Comparison of ENCODE assay signal across 10 cellular contexts in genomic region chr13:44305845-44306244, GRCh38.
DNase-seq lines count a peak whose midpoint lies in the region; ATAC-seq and TF ChIP-seq lines count a peak whose summit lies in the region.
"Had no signal": no experiment of that assay in that cellular context is flagged by ENCODE, and none has a peak within 500 bp of the region (broad histone marks: within the 10 kb centered on the region; RNA-seq: fewer than 3 reads in every experiment).

No MANE protein-coding gene starts in this region.

- in situ Hi-C loops in transverse colon (cut with MboI; ENCODE audit: low pct_ligation_motif_present in 1 of 4, low pct_unique_long_range_greater_than_20kb in 1 of 4, low sequenced_read_pairs in 3 of 4), result no loop called here

- H3K4me1 Mint-ChIP-seq in activated T-cell treated with anti-CD3 and anti-CD28 coated beads, Interleukin-2, amount 50 U/mL, for 24 hours (ENCODE audit: low read depth), result peaks cover 53% of the 10 kb centered on the region
- peaks cover 25% of the 10 kb centered on the region for H3K4me1 Mint-ChIP-seq in activated T-cell treated with anti-CD3 and anti-CD28 coated beads, Interleukin-2, amount 50 U/mL, for 4 hours (ENCODE audit: low read depth)
- H3K4me1 Mint-ChIP-seq in activated T-helper 17 cell treated with anti-CD3 and anti-CD28 coated beads, Interleukin-2, amount 50 U/mL, for 72 hours, result peaks cover 5% of the 10 kb centered on the region

- no peak for TF ChIP-seq POLR2A in transverse colon (IDR thresholded peaks at IDR 0.05)

- no peak overlapping the region for H3K4me3 ChIP-seq in transverse colon

- H3K9me3 ChIP-seq in transverse colon, result no peaks in the 10 kb centered on the region

- no peak overlapping the region for H3K4me3 Mint-ChIP-seq in activated T-cell treated with anti-CD3 and anti-CD28 coated beads, Interleukin-2, amount 50 U/mL, for 24 hours
- H3K4me3 Mint-ChIP-seq in activated T-cell treated with anti-CD3 and anti-CD28 coated beads, Interleukin-2, amount 50 U/mL, for 4 hours, result no peak overlapping the region
- H3K4me3 Mint-ChIP-seq in activated T-helper 17 cell treated with anti-CD3 and anti-CD28 coated beads, Interleukin-2, amount 50 U/mL, for 72 hours, result peak overlapping the region; percentile 5
- H3K4me3 Mint-ChIP-seq: B cell had no signal

- peak overlapping the region; percentile 74 to 83 (median 83) for H3K27ac ChIP-seq in transverse colon

- no peaks in the 10 kb centered on the region for H3K27me3 ChIP-seq in transverse colon

- 54 to 56% methylated on average over 5 of the region's 5 CpGs for WGBS in transverse colon (ENCODE audit: low coverage in 1 of 2), 2 donors

- no peaks in the 10 kb centered on the region for H3K36me3 ChIP-seq in transverse colon

- no peak for ATAC-seq in activated T-cell treated with anti-CD3 and anti-CD28 coated beads, Interleukin-2, amount 50 U/mL, for 4 hours
- ATAC-seq in activated T-helper 17 cell treated with anti-CD3 and anti-CD28 coated beads, Interleukin-2, amount 50 U/mL, for 72 hours (replicated peaks), result no peak
- peak; percentile 21 for ATAC-seq in left lobe of liver
- ATAC-seq in HG03571 (IDR thresholded peaks at IDR 0.05; ENCODE audit: unreplicated experiment), result no peak

- TF ChIP-seq EP300 in transverse colon (IDR thresholded peaks at IDR 0.05; ENCODE audit: low read depth), result no peak

- H3K27me3 Mint-ChIP-seq in activated T-cell treated with anti-CD3 and anti-CD28 coated beads, Interleukin-2, amount 50 U/mL, for 24 hours, result peaks cover 26% of the 10 kb centered on the region
- peaks cover 14% of the 10 kb centered on the region for H3K27me3 Mint-ChIP-seq in activated T-cell treated with anti-CD3 and anti-CD28 coated beads, Interleukin-2, amount 50 U/mL, for 4 hours (ENCODE audit: low read depth)
- H3K27me3 Mint-ChIP-seq in activated T-helper 17 cell treated with anti-CD3 and anti-CD28 coated beads, Interleukin-2, amount 50 U/mL, for 72 hours, result peaks cover 50% of the 10 kb centered on the region

- intact Hi-C loops in transverse colon (cut with DNase I; ENCODE audit: low total_unique reads), result loop anchor here (10.0 kb wide), 2 partner anchors 81 to 129 kb away; no protein-coding TSS in a partner anchor

- H3K27ac Mint-ChIP-seq in activated T-cell treated with anti-CD3 and anti-CD28 coated beads, Interleukin-2, amount 50 U/mL, for 24 hours, result peak overlapping the region; percentile 38
- no peak overlapping the region for H3K27ac Mint-ChIP-seq in activated T-helper 17 cell treated with anti-CD3 and anti-CD28 coated beads, Interleukin-2, amount 50 U/mL, for 72 hours
- H3K27ac Mint-ChIP-seq: B cell had no signal

- no peak for TF ChIP-seq CTCF in transverse colon (IDR thresholded peaks at IDR 0.05)

- H3K4me1 ChIP-seq in transverse colon, result peaks cover 24 to 92% (median 48%) of the 10 kb centered on the region in 4 donors

- no peaks in the 10 kb centered on the region for H3K9me3 Mint-ChIP-seq in activated T-cell treated with anti-CD3 and anti-CD28 coated beads, Interleukin-2, amount 50 U/mL, for 24 hours
- peaks cover 3% of the 10 kb centered on the region for H3K9me3 Mint-ChIP-seq in activated T-cell treated with anti-CD3 and anti-CD28 coated beads, Interleukin-2, amount 50 U/mL, for 4 hours
- H3K9me3 Mint-ChIP-seq in activated T-helper 17 cell treated with anti-CD3 and anti-CD28 coated beads, Interleukin-2, amount 50 U/mL, for 72 hours, result no peaks in the 10 kb centered on the region

- no peaks in the 10 kb centered on the region for H3K36me3 Mint-ChIP-seq in activated T-cell treated with anti-CD3 and anti-CD28 coated beads, Interleukin-2, amount 50 U/mL, for 24 hours (ENCODE audit: low read depth)
- no peaks in the 10 kb centered on the region for H3K36me3 Mint-ChIP-seq in activated T-cell treated with anti-CD3 and anti-CD28 coated beads, Interleukin-2, amount 50 U/mL, for 4 hours (ENCODE audit: insufficient read depth)
- H3K36me3 Mint-ChIP-seq in activated T-helper 17 cell treated with anti-CD3 and anti-CD28 coated beads, Interleukin-2, amount 50 U/mL, for 72 hours (ENCODE audit: low read depth), result no peaks in the 10 kb centered on the region

- DNase-seq in activated T-cell treated with anti-CD3 and anti-CD28 coated beads, Interleukin-2, amount 50 U/mL, for 24 hours, result no peak
- no peak for DNase-seq in activated T-cell treated with anti-CD3 and anti-CD28 coated beads, Interleukin-2, amount 50 U/mL, for 4 hours
- DNase-seq in left lobe of liver (ENCODE audit: low spot score), result no peak
- no peak for DNase-seq in transverse colon
- DNase-seq in cerebellar cortex (ENCODE audit: low spot score), result no peak
- DNase-seq in kidney tubule cell (ENCODE audit: low spot score), result no peak
- DNase-seq: NCI-H446 had no signal
